Comparison of ENCODE assay signal across 23 cellular contexts in genomic region chr2:165113414-165113813, GRCh38.
DNase-seq lines count a peak whose midpoint lies in the region; ATAC-seq and TF ChIP-seq lines count a peak whose summit lies in the region.
"Had no signal": no experiment of that assay in that cellular context is flagged by ENCODE, and none has a peak within 500 bp of the region (broad histone marks: within the 10 kb centered on the region; RNA-seq: fewer than 3 reads in every experiment).

No MANE protein-coding gene starts in this region.

- H3K4me3 ChIP-seq in SK-N-SH (ENCODE audit: low read depth in 2 of 2, low read length in 1 of 2) (no peak overlapping the region), fibroblast of the aortic adventitia (ENCODE audit: low read depth, low read length) (no peak overlapping the region), skeletal muscle cell (ENCODE audit: low read depth, low read length) (no peak overlapping the region), heart right ventricle (no peak overlapping the region), suprapubic skin (no peak overlapping the region)
- H3K4me3 ChIP-seq: lung, spleen had no signal

- TF ChIP-seq RAD21 in SK-N-SH (IDR thresholded peaks at IDR 0.05; ENCODE audit: low read length), result no peak

- no peaks in the 10 kb centered on the region for H3K27me3 ChIP-seq in SK-N-SH (ENCODE audit: insufficient read depth)
- H3K27me3 ChIP-seq in heart right ventricle, result no peaks in the 10 kb centered on the region
- no peaks in the 10 kb centered on the region for H3K27me3 ChIP-seq in suprapubic skin
- H3K27me3 ChIP-seq: spleen had no signal

- TF ChIP-seq POLR2A in suprapubic skin (IDR thresholded peaks at IDR 0.05), result no peak

- peak overlapping the region; percentile 72; the same call in 1 of the 2 replicates for H3K4me2 ChIP-seq in SK-N-SH

- H3K9me3 ChIP-seq in SK-N-SH, result no peaks in the 10 kb centered on the region
- H3K9me3 ChIP-seq in heart right ventricle, result no peaks in the 10 kb centered on the region
- H3K9me3 ChIP-seq in suprapubic skin, result no peaks in the 10 kb centered on the region
- H3K9me3 ChIP-seq: spleen had no signal

- CTCF ChIA-PET in SK-N-SH (lab: Yijun Ruan, JAX), result interaction anchor here (0.9 to 2.8 kb wide), 3 partner anchors 15 to 97 kb away, joined by 3 to 16 read pairs (median 4); partner anchors contain the start of gene SCN3A

- POLR2A ChIA-PET in SK-N-SH (lab: Yijun Ruan, JAX), result no interaction called here

- peak overlapping the region; percentile 18 for H2AFZ ChIP-seq in SK-N-SH (ENCODE audit: low read depth)
- H2AFZ ChIP-seq: parathyroid adenoma had no signal

- no peak overlapping the region for H3K9ac ChIP-seq in SK-N-SH
- H3K9ac ChIP-seq: parathyroid adenoma had no signal

- peaks cover 19% of the 10 kb centered on the region for H3F3A ChIP-seq in SK-N-SH (replicated peaks; ENCODE audit: insufficient read depth)

- H3K36me3 ChIP-seq in SK-N-SH (replicated peaks in 1 of 2; ENCODE audit: control insufficient read depth in 1 of 2, insufficient read depth in 2 of 2, low read length in 1 of 2), result no peaks in the 10 kb centered on the region
- H3K36me3 ChIP-seq in heart right ventricle, result no peaks in the 10 kb centered on the region
- no peaks in the 10 kb centered on the region for H3K36me3 ChIP-seq in suprapubic skin
- H3K36me3 ChIP-seq: spleen had no signal

- intact Hi-C loops in heart right ventricle (cut with DNase I), result no loop called here

- TF ChIP-seq EP300 in SK-N-SH (IDR thresholded peaks at IDR 0.05; ENCODE audit: borderline replicate concordance in 1 of 2, low read depth in 1 of 2, low read length in 1 of 2) (peak; percentile 44 to 82; a peak in 3 of 4 replicates), suprapubic skin (IDR thresholded peaks at IDR 0.05) (no peak)

- DNase-seq in ELR (ENCODE audit: low read depth) (peak; percentile 45), SK-N-SH (peak; percentile 30), fibroblast of the aortic adventitia (ENCODE audit: low read depth) (peak; percentile 60), skeletal muscle cell (ENCODE audit: low read depth) (peak; percentile 10), heart right ventricle (no peak), substantia nigra (lab: John Stamatoyannopoulos, UW) (no peak), suprapubic skin (ENCODE audit: low spot score in 2 of 2) (no peak), NCI-H1105 treated with DMSO at 0.1 percent for 48 hours (lab: John Stamatoyannopoulos, UW) (no peak)
- DNase-seq: activated CD4-positive, alpha-beta memory T cell treated with anti-CD3 and anti-CD28 coated beads for 36 hours; activated naive CD8-positive, alpha-beta T cell treated with anti-CD3 and anti-CD28 coated beads for 36 hours; activated T-cell treated with anti-CD3 and anti-CD28 coated beads, Interleukin-2, amount 50 U/mL, for 72 hours; central memory CD4-positive, alpha-beta T cell; effector CD8-positive, alpha-beta T cell; KG1; naive B cell; NCI-H1092 treated with DMSO at 0.1 percent for 48 hours; NK-92 treated with Interleukin-12 subunit alpha and Interleukin-12 subunit beta, amount 100 ng/mL, for 24 hours; spleen had no signal

- no peak for ATAC-seq in heart right ventricle
- ATAC-seq: activated T-cell treated with anti-CD3 and anti-CD28 coated beads, Interleukin-2, amount 50 U/mL, for 72 hours had no signal

- H3K9me2 ChIP-seq in SK-N-SH, result no peaks in the 10 kb centered on the region

- H3K79me2 ChIP-seq in SK-N-SH (ENCODE audit: insufficient read depth), result no peaks in the 10 kb centered on the region
- H3K79me2 ChIP-seq: parathyroid adenoma had no signal

- 7% methylated on average over 2 of the region's 2 CpGs for WGBS in SK-N-SH (ENCODE audit: low lambda C conversion rate)
- 31 to 41% methylated on average over 2 of the region's 2 CpGs for WGBS in heart right ventricle, 2 donors
- WGBS in suprapubic skin, result 50% methylated on average over 2 of the region's 2 CpGs

- H3K4me1 ChIP-seq in SK-N-SH (ENCODE audit: control insufficient read depth in 1 of 2, insufficient read depth in 2 of 2, low read depth in 1 of 2, low read length in 1 of 2) (peaks cover 10 to 29% of the 10 kb centered on the region in 2 experiments), heart right ventricle (no peaks in the 10 kb centered on the region), suprapubic skin (no peaks in the 10 kb centered on the region)
- H3K4me1 ChIP-seq: parathyroid adenoma, spleen had no signal

- H4K20me1 ChIP-seq in SK-N-SH (ENCODE audit: insufficient read depth), result no peaks in the 10 kb centered on the region

- TF ChIP-seq CTCF in SK-N-SH (IDR thresholded peaks at IDR 0.05), result no peak
- TF ChIP-seq CTCF in fibroblast of the aortic adventitia (IDR thresholded peaks at IDR 0.05; ENCODE audit: insufficient read depth, low read length), result no peak
- TF ChIP-seq CTCF in heart right ventricle (IDR thresholded peaks at IDR 0.05), result no peak
- TF ChIP-seq CTCF in suprapubic skin (IDR thresholded peaks at IDR 0.05), result no peak

- H3K27ac ChIP-seq in SK-N-SH (ENCODE audit: low read depth in 2 of 2, low read length in 1 of 2), result peak overlapping the region; percentile 67 to 94
- H3K27ac ChIP-seq in heart right ventricle, result no peak overlapping the region
- no peak overlapping the region for H3K27ac ChIP-seq in substantia nigra (ENCODE audit: low read depth, low read length, poor library complexity, severe bottlenecking)
- H3K27ac ChIP-seq in suprapubic skin, result no peak overlapping the region
- H3K27ac ChIP-seq: foreskin keratinocyte, HL-60, parathyroid adenoma, spleen, VCaP had no signal

TF ChIP-seq in SK-N-SH, 30 proteins besides CTCF, POLR2A, EP300 and RAD21:
- TF ChIP-seq PBX3 (IDR thresholded peaks at IDR 0.05), result peak; percentile 62
- TF ChIP-seq RCOR1 (IDR thresholded peaks at IDR 0.05; ENCODE audit: low read length), result peak; percentile 79; the same call in 1 of the 2 replicates
- no peak for TF ChIP-seq IRF3 (IDR thresholded peaks at IDR 0.05; ENCODE audit: low read depth, low read length)
- peak; percentile 87 for TF ChIP-seq TCF12 (IDR thresholded peaks at IDR 0.05)
- peak; percentile 42; the same call in 1 of the 2 replicates for TF ChIP-seq JUND (IDR thresholded peaks at IDR 0.05)
- TF ChIP-seq POLR2AphosphoS5 (IDR thresholded peaks at IDR 0.05; ENCODE audit: low read depth, low read length), result peak; percentile 48; the same call in 1 of the 2 replicates
- TF ChIP-seq USF1 (IDR thresholded peaks at IDR 0.05; ENCODE audit: borderline replicate concordance, low read depth), result no peak
- TF ChIP-seq GATA2 (CRISPR knock-in tag; IDR thresholded peaks at IDR 0.05), result peak; percentile 39; the same call in 1 of the 2 replicates
- TF ChIP-seq CHD2 (IDR thresholded peaks at IDR 0.05; ENCODE audit: low read length, partially characterized antibody), result peak; percentile 21
- TF ChIP-seq MXI1 (IDR thresholded peaks at IDR 0.05; ENCODE audit: low read depth, low read length), result peak; percentile 50; the same call in 1 of the 2 replicates
- TF ChIP-seq USF2 (IDR thresholded peaks at IDR 0.05; ENCODE audit: borderline replicate concordance, low read depth, low read length), result no peak

Comparison
In these comparisons a context has a peak if more than half of its experiments do, and no peak if none do; other contexts are left out.
1. DNase-seq: peak in ELR (single experiment), SK-N-SH (single experiment), fibroblast of the aortic adventitia (single experiment) and skeletal muscle cell (single experiment); none in heart right ventricle (0 of 2), substantia nigra (0 of 49), suprapubic skin (0 of 2) and NCI-H1105 treated with DMSO at 0.1 percent for 48 hours (single experiment).
2. H3K27ac ChIP-seq: peak in SK-N-SH (2 of 2); none in heart right ventricle (0 of 10), substantia nigra (single experiment) and suprapubic skin (single experiment).